In genomic region chr17:37462492-37462891, GRCh38 we compare ENCODE assay signal across 7 cellular contexts.
"Had no signal": no experiment of that assay in that cellular context is flagged by ENCODE, and none has a peak within 500 bp of the region (broad histone marks: within the 10 kb centered on the region; RNA-seq: fewer than 3 reads in every experiment).

No MANE protein-coding gene starts in this region.

- DNase-seq: KBM-7, KG1 had no signal

- ATAC-seq: HepG2, K562 had no signal

- H3K9me3 Mint-ChIP-seq: IgD-negative memory B cell had no signal

- H3K4me1 Mint-ChIP-seq: IgD-negative memory B cell had no signal

- H3K27ac ChIP-seq: HL-60, KMS-11 had no signal

- H3K27ac Mint-ChIP-seq: IgD-negative memory B cell had no signal

- H3K27me3 Mint-ChIP-seq: IgD-negative memory B cell had no signal

- H3K4me3 Mint-ChIP-seq: IgD-negative memory B cell had no signal
